In the genomic region with DNA sequence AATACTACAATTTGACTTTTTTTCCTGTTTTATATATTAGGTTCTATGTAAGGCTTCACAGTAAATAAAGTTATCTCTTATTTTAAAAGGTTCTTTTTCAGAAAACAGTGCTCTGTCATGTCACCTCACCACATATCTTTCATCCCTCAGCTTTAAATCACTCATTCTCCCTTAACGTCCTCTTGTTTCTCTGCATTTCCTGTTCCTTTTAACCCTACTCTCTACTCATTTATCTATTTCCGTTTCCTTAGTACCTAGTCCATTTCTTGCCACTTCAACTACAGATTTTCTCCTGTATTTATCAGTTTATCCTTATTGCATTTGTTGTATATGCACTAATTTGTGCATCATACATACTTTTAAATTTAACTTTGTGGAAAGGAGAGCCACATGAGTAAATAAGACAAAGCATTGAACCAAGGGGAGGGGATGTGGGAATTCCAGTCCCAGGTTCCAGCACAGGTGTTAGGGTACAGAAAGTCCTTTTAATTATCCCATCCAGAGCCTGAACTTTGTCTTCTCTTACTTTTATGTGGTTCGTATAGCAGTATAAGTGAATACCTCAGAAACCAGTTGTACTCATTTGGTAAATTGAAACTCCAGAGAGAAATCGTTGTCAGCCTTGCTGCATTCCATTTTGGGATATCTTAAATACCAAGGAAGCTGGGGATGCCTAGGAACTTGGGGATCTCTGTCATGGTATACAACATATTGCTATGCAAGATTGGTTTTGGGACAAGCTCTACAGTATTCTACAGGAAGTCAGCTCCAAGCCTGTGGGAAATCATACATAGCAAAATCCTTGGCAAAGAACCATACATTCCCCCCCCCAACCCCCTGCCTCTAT, we compare ENCODE assay signal across 1 cellular context.
TF ChIP-seq lines count a peak whose summit lies in the region.

No MANE protein-coding gene starts in this region.

TF ChIP-seq in GM12878, 131 proteins besides CTCF, POLR2A, EP300 and RAD21:
- no peak for TF ChIP-seq PKNOX1 (IDR thresholded peaks at IDR 0.05)
- no peak for TF ChIP-seq ZNF687 (IDR thresholded peaks at IDR 0.05)
- TF ChIP-seq HSF1 (IDR thresholded peaks at IDR 0.05; ENCODE audit: low read depth, low read length): no peak
- TF ChIP-seq ZNF592 (IDR thresholded peaks at IDR 0.05): no peak
- TF ChIP-seq GABPA (IDR thresholded peaks at IDR 0.05; ENCODE audit: low read depth): peak; percentile 50; the same call in 1 of the 2 replicates
- TF ChIP-seq NRF1 (conservative IDR thresholded peaks at IDR 0.05; ENCODE audit: low read depth, low read length): no peak
- no peak for TF ChIP-seq ZNF622 (IDR thresholded peaks at IDR 0.05)
- no peak for TF ChIP-seq IRF5 (IDR thresholded peaks at IDR 0.05; ENCODE audit: borderline replicate concordance)
- TF ChIP-seq PAX5 (IDR thresholded peaks at IDR 0.05; ENCODE audit: borderline replicate concordance, low read depth, low read length): no peak
- peak; percentile 42; the same call in 1 of the 2 replicates for TF ChIP-seq NFIC (IDR thresholded peaks at IDR 0.05; ENCODE audit: low read depth, low read length)
- TF ChIP-seq HCFC1 (IDR thresholded peaks at IDR 0.05; ENCODE audit: low read length): no peak
- no peak for TF ChIP-seq MYC (IDR thresholded peaks at IDR 0.05; ENCODE audit: insufficient read depth, insufficient read length, insufficient replicate concordance, low read length, severe bottlenecking)
- peak; percentile 13; the same call in 1 of the 2 replicates for TF ChIP-seq RUNX3 (IDR thresholded peaks at IDR 0.05; ENCODE audit: low read length)
- TF ChIP-seq EED (IDR thresholded peaks at IDR 0.05; ENCODE audit: low read depth): 0 out of 2 replicates have a peak, but pooled peaks have one; percentile 6
- no peak for TF ChIP-seq TCF7 (IDR thresholded peaks at IDR 0.05; ENCODE audit: borderline replicate concordance)
- no peak for TF ChIP-seq SPI1 (IDR thresholded peaks at IDR 0.05; ENCODE audit: borderline replicate concordance, insufficient read depth, low read depth, low read length)
- TF ChIP-seq, protein P1, sequence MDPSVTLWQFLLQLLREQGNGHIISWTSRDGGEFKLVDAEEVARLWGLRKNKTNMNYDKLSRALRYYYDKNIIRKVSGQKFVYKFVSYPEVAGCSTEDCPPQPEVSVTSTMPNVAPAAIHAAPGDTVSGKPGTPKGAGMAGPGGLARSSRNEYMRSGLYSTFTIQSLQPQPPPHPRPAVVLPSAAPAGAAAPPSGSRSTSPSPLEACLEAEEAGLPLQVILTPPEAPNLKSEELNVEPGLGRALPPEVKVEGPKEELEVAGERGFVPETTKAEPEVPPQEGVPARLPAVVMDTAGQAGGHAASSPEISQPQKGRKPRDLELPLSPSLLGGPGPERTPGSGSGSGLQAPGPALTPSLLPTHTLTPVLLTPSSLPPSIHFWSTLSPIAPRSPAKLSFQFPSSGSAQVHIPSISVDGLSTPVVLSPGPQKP (IDR thresholded peaks at IDR 0.05; ENCODE audit: low read depth, low read length): no peak
- TF ChIP-seq SMARCA5 (IDR thresholded peaks at IDR 0.05): no peak
- TF ChIP-seq, protein P2, sequence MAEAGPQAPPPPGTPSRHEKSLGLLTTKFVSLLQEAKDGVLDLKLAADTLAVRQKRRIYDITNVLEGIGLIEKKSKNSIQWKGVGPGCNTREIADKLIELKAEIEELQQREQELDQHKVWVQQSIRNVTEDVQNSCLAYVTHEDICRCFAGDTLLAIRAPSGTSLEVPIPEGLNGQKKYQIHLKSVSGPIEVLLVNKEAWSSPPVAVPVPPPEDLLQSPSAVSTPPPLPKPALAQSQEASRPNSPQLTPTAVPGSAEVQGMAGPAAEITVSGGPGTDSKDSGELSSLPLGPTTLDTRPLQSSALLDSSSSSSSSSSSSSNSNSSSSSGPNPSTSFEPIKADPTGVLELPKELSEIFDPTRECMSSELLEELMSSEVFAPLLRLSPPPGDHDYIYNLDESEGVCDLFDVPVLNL (IDR thresholded peaks at IDR 0.05; ENCODE audit: low read depth, low read length): no peak
- no peak for TF ChIP-seq RCOR1 (conservative IDR thresholded peaks at IDR 0.05; ENCODE audit: low read depth, low read length)
- no peak for TF ChIP-seq JUND (IDR thresholded peaks at IDR 0.05; ENCODE audit: low read depth, low read length)
- no peak for TF ChIP-seq ZNF207 (IDR thresholded peaks at IDR 0.05; ENCODE audit: borderline replicate concordance)
- no peak for TF ChIP-seq YY1 (IDR thresholded peaks at IDR 0.05; ENCODE audit: low read depth, low read length)
- TF ChIP-seq JUNB (IDR thresholded peaks at IDR 0.05): 0 out of 2 replicates have a peak, but pooled peaks have one; percentile 18
- TF ChIP-seq ETV6 (conservative IDR thresholded peaks at IDR 0.05 in 1 of 2, IDR thresholded peaks at IDR 0.05 in 1 of 2; ENCODE audit: borderline replicate concordance in 1 of 2, low read depth in 1 of 2): peak in 1 of 2 experiments; percentile 83; a peak in 2 of 4 replicates
- no peak for TF ChIP-seq ATF7 (IDR thresholded peaks at IDR 0.05; ENCODE audit: low read depth)
- TF ChIP-seq ZNF217 (IDR thresholded peaks at IDR 0.05): no peak
- TF ChIP-seq STAT1 (conservative IDR thresholded peaks at IDR 0.05): no peak
